Comparison of ENCODE assay signal across 17 cellular contexts in genomic region chr4:8038083-8038482, GRCh38.
"Had no signal": no experiment of that assay in that cellular context is flagged by ENCODE, and none has a peak within 500 bp of the region (broad histone marks: within the 10 kb centered on the region; RNA-seq: fewer than 3 reads in every experiment).

No MANE protein-coding gene starts in this region.

- DNase-seq: activated CD4-positive, alpha-beta memory T cell treated with anti-CD3 and anti-CD28 coated beads, Interleukin-2, amount 10 ng/mL, durations not matched to agents 7 days and 5 days; activated CD4-positive, alpha-beta T cell treated with anti-CD3 and anti-CD28 coated beads for 36 hours; activated CD4-positive, alpha-beta T cell treated with anti-CD3 and anti-CD28 coated beads, Interleukin-2, amount 50 U/mL, for 1 hour; activated gamma-delta T cell treated with Interleukin-2 at 50 U/mL for 16 hours; activated T-cell treated with anti-CD3 and anti-CD28 coated beads for 4 hours; activated T-cell treated with anti-CD3 and anti-CD28 coated beads, Interleukin-2, amount 50 U/mL, for 48 hours; amygdala; brain microvascular endothelial cell; NCI-H1436; PC-9; T-helper 1 cell had no signal

- H3K9ac ChIP-seq: KMS-11 had no signal

- H3K27ac Mint-ChIP-seq: activated CD4-positive, alpha-beta T cell treated with anti-CD3 and anti-CD28 coated beads for 36 hours; activated naive CD4-positive, alpha-beta T cell treated with anti-CD3 and anti-CD28 coated beads, Interleukin-2, amount 50 U/mL, for 24 hours; activated T-helper 17 cell treated with anti-CD3 and anti-CD28 coated beads, Interleukin-2, amount 50 U/mL, for 72 hours had no signal

- H3K4me3 Mint-ChIP-seq: activated CD4-positive, alpha-beta memory T cell treated with anti-CD3 and anti-CD28 coated beads, Interleukin-2, amount 10 ng/mL, durations not matched to agents 7 days and 5 days; activated CD4-positive, alpha-beta T cell treated with anti-CD3 and anti-CD28 coated beads for 36 hours; activated naive CD4-positive, alpha-beta T cell treated with anti-CD3 and anti-CD28 coated beads, Interleukin-2, amount 50 U/mL, for 24 hours; activated T-helper 17 cell treated with anti-CD3 and anti-CD28 coated beads, Interleukin-2, amount 50 U/mL, for 72 hours had no signal

- H3K4me3 ChIP-seq: cardiac muscle cell, PC-9, SK-N-MC had no signal

- H3K27me3 Mint-ChIP-seq: activated naive CD4-positive, alpha-beta T cell treated with anti-CD3 and anti-CD28 coated beads, Interleukin-2, amount 50 U/mL, for 24 hours had no signal

- H3K4me2 ChIP-seq: KMS-11, PC-9 had no signal

- H3K9me3 Mint-ChIP-seq: activated CD4-positive, alpha-beta memory T cell treated with anti-CD3 and anti-CD28 coated beads, Interleukin-2, amount 10 ng/mL, durations not matched to agents 7 days and 5 days; activated naive CD4-positive, alpha-beta T cell treated with anti-CD3 and anti-CD28 coated beads, Interleukin-2, amount 50 U/mL, for 24 hours; activated T-helper 17 cell treated with anti-CD3 and anti-CD28 coated beads, Interleukin-2, amount 50 U/mL, for 72 hours had no signal

- H3K27ac ChIP-seq: brain microvascular endothelial cell, cardiac muscle cell, KMS-11, PC-9, SK-N-MC, VCaP had no signal

- H2AFZ ChIP-seq: PC-9 had no signal

- H3K36me3 ChIP-seq: brain microvascular endothelial cell, cardiac muscle cell had no signal

- H3K27me3 ChIP-seq: cardiac muscle cell had no signal
